Comparison of ENCODE assay signal across 8 cellular contexts in the genomic region with DNA sequence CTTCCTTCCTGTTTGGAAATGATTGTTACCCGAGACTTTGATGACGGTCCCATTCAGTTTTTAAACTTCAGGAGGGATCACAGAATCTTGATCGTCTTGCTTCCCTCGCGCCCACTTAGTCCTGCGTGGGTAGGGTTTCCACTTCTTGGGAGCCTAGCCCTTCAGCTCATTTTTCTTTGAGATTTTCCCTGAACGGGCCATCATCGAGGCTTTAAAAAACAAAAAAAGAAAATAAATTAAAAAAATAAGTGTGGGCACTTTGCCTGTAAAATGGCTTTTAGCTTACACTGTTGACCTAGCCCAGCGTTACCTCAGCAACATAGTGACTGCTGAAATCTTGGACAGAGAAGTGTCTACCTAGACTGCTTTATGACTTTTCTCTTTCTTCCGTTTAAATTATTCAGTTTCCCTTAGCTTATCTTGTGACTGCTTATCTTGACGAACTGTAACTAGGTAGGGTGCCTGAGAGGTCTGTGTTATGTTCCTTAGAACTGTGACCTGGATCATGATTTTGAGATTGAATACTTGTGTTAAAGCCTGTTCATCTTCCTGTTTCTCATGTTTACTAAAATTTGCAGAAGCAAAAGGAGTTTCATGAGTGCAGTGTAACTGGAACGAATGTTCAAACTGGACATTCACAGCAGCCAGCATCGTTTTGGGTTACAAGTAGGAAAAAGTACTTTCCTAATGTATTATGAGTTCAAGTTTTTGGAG. TPM values are rescaled to one million over a fixed set of nuclear protein-coding genes. Genes with fewer than 3 reads are reported as not detected.
DNase-seq lines count a peak whose midpoint lies in the region; ATAC-seq and TF ChIP-seq lines count a peak whose summit lies in the region.

No MANE protein-coding gene starts in this region.

- TSS peak; percentile 44 for BruUV-seq in IMR-90 (replicated peaks; lab: Mats Ljungman, UMichigan)

- H3K56ac ChIP-seq in IMR-90 (ENCODE audit: extremely low read depth, insufficient read depth, low read length), result peak overlapping the region; percentile 84

- WGBS in IMR-90 (ENCODE audit: extremely low coverage in 2 of 2, insufficient read length in 1 of 2), 2 experiments, result 4% methylated on average over 4 of the region's 13 CpGs; no CpG with 5 or more reads in 1 of the 2 experiments
- WGBS in prostate gland, result under 1% methylated on average over 13 of the region's 13 CpGs

- TF ChIP-seq POLR2A in IMR-90 (IDR thresholded peaks at IDR 0.05; ENCODE audit: low read depth, low read length) (no peak), prostate gland (IDR thresholded peaks at IDR 0.05) (no peak)

- H3K4me3 Mint-ChIP-seq in activated T-helper 17 cell treated with anti-CD3 and anti-CD28 coated beads, Interleukin-2, amount 50 U/mL, for 72 hours, result peak overlapping the region; percentile 91

- H3K36me3 Mint-ChIP-seq in activated T-helper 17 cell treated with anti-CD3 and anti-CD28 coated beads, Interleukin-2, amount 50 U/mL, for 72 hours (ENCODE audit: low read depth), result peaks cover 4% of the 10 kb centered on the region

- H3K18ac ChIP-seq in IMR-90 (ENCODE audit: low read depth, low read length), result peak overlapping the region; percentile 15

- peak overlapping the region; percentile 96 for H3K4me2 ChIP-seq in IMR-90 (ENCODE audit: low read depth, low read length)

- no peaks in the 10 kb centered on the region for H4K20me1 ChIP-seq in IMR-90 (ENCODE audit: insufficient read depth, low read length)

- H3K4me1 Mint-ChIP-seq in activated T-helper 17 cell treated with anti-CD3 and anti-CD28 coated beads, Interleukin-2, amount 50 U/mL, for 72 hours, result peaks cover 30% of the 10 kb centered on the region

- peak overlapping the region; percentile 89 for H3K4ac ChIP-seq in IMR-90 (ENCODE audit: low read depth, low read length)

- no peaks in the 10 kb centered on the region; the same call in 1 of the 2 replicates for H3K4me1 ChIP-seq in IMR-90 (ENCODE audit: control insufficient read depth, insufficient read depth, low read length)
- no peaks in the 10 kb centered on the region for H3K4me1 ChIP-seq in cardiac muscle cell (ENCODE audit: low read depth)
- peaks cover 4% of the 10 kb centered on the region for H3K4me1 ChIP-seq in prostate gland (replicated peaks)

- H4K8ac ChIP-seq in IMR-90 (ENCODE audit: low read depth in 2 of 2, low read length in 2 of 2), result peak overlapping the region; percentile 82 to 91

- ATAC-seq in IMR-90 (ENCODE audit: low read depth), result peak; percentile 49
- ATAC-seq in activated T-helper 17 cell treated with anti-CD3 and anti-CD28 coated beads, Interleukin-2, amount 50 U/mL, for 72 hours (replicated peaks), result peak; percentile 37
- no peak for ATAC-seq in HG02610 (IDR thresholded peaks at IDR 0.05; ENCODE audit: unreplicated experiment)

- no peaks in the 10 kb centered on the region for H3K27me3 ChIP-seq in IMR-90 (ENCODE audit: control insufficient read depth, insufficient read depth, low read length)
- no peaks in the 10 kb centered on the region for H3K27me3 ChIP-seq in cardiac muscle cell
- no peaks in the 10 kb centered on the region for H3K27me3 ChIP-seq in prostate gland (replicated peaks; ENCODE audit: insufficient read depth)

- peak overlapping the region; percentile 68 for H2BK5ac ChIP-seq in IMR-90 (ENCODE audit: low read depth, low read length, poor library complexity, severe bottlenecking)

- H3K27ac ChIP-seq in IMR-90 (ENCODE audit: insufficient read depth, low read length) (peak overlapping the region; percentile 78), cardiac muscle cell (peak overlapping the region; percentile 77), prostate gland (peak overlapping the region; percentile 89)

- no peak for TF ChIP-seq RAD21 in IMR-90 (IDR thresholded peaks at IDR 0.05; ENCODE audit: low read length)

- peak overlapping the region; percentile 97 for H2AFZ ChIP-seq in IMR-90 (replicated peaks; ENCODE audit: low read length, poor library complexity)

- peak overlapping the region; percentile 43 for H4K5ac ChIP-seq in IMR-90 (ENCODE audit: low read depth, low read length)

- in situ Hi-C loops in IMR-90 (cut with MboI; ENCODE audit: low sequenced_read_pairs), result no loop called here

- H3K9me3 ChIP-seq in IMR-90 (ENCODE audit: control insufficient read depth, insufficient read depth, low read length) (no peaks in the 10 kb centered on the region), cardiac muscle cell (ENCODE audit: low read depth) (no peaks in the 10 kb centered on the region), prostate gland (no peaks in the 10 kb centered on the region)

- peak overlapping the region; percentile 89 for H2AK9ac ChIP-seq in IMR-90 (replicated peaks; ENCODE audit: low read depth, low read length, poor library complexity)

- CTCF ChIA-PET in IMR-90 (lab: Yijun Ruan, JAX), result no interaction called here

- H3K27ac Mint-ChIP-seq in activated T-helper 17 cell treated with anti-CD3 and anti-CD28 coated beads, Interleukin-2, amount 50 U/mL, for 72 hours, result peak overlapping the region; percentile 92

- H3K36me3 ChIP-seq in IMR-90 (ENCODE audit: control insufficient read depth, insufficient read depth, low read length), result no peaks in the 10 kb centered on the region
- no peaks in the 10 kb centered on the region for H3K36me3 ChIP-seq in cardiac muscle cell
- no peaks in the 10 kb centered on the region for H3K36me3 ChIP-seq in prostate gland

- TF ChIP-seq CTCF in IMR-90 (conservative IDR thresholded peaks at IDR 0.05; ENCODE audit: low read depth, low read length) (no peak), cardiac muscle cell (IDR thresholded peaks at IDR 0.05; ENCODE audit: low read depth, low read length) (no peak), prostate gland (IDR thresholded peaks at IDR 0.05) (no peak)

- peak overlapping the region; percentile 10; the same call in 1 of the 2 replicates for H2AK5ac ChIP-seq in IMR-90 (ENCODE audit: low read depth, low read length)

- no peaks in the 10 kb centered on the region for H3K27me3 Mint-ChIP-seq in activated T-helper 17 cell treated with anti-CD3 and anti-CD28 coated beads, Interleukin-2, amount 50 U/mL, for 72 hours

- DNase-seq in SIG-M5 treated with dmso at 0.1 percent for 504 hours (lab: John Stamatoyannopoulos, UW; ENCODE audit: unreplicated experiment) (peak; percentile 42), SIG-M5 (lab: John Stamatoyannopoulos, UW) (no peak), IMR-90 (peak; percentile 49), cardiac muscle cell (ENCODE audit: low read depth in 1 of 2, low spot score in 1 of 2) (peak; percentile 36 to 39), prostate gland (ENCODE audit: low spot score) (no peak)
- DNase-seq in stimulated activated CD4-positive, alpha-beta T cell treated with anti-CD3 and anti-CD28 coated beads, Interleukin-15, amount 100 ng/mL, for 24 hours, result no peak

- H4K91ac ChIP-seq in IMR-90 (ENCODE audit: insufficient read depth, low read depth, low read length), result no peak overlapping the region

- H3K79me1 ChIP-seq in IMR-90 (ENCODE audit: low read depth in 1 of 2, low read length in 2 of 2), result peaks cover 19 to 37% of the 10 kb centered on the region in 2 experiments

- 0 out of 2 replicates have a peak, but pooled peaks cover 3% of the 10 kb centered on the region for H3K9me1 ChIP-seq in IMR-90 (ENCODE audit: insufficient read depth, low read length)

- peak overlapping the region; percentile 82 for H3K9ac ChIP-seq in IMR-90 (ENCODE audit: low read depth, low read length)

- H2BK20ac ChIP-seq in IMR-90 (ENCODE audit: low read depth, low read length), result no peak overlapping the region

- POLR2A ChIA-PET in IMR-90 (lab: Charles Lee; ENCODE audit: unreplicated experiment), result interaction anchor here (0.5 kb wide), 1 partner anchor 218 kb away, joined by 10 read pairs; no protein-coding TSS in a partner anchor

- dilution Hi-C loops in IMR-90 (cut with HindIII; ENCODE audit: low sequenced_read_pairs, unreplicated experiment), result no loop called here

- no peaks in the 10 kb centered on the region for H3K9me3 Mint-ChIP-seq in activated T-helper 17 cell treated with anti-CD3 and anti-CD28 coated beads, Interleukin-2, amount 50 U/mL, for 72 hours

- no peak overlapping the region for H2BK15ac ChIP-seq in IMR-90 (ENCODE audit: low read depth, low read length)

- peak overlapping the region; percentile 43; the same call in 1 of the 2 replicates for H2BK120ac ChIP-seq in IMR-90 (ENCODE audit: low read depth, low read length)

- peak overlapping the region; percentile 78 for H3K4me3 ChIP-seq in IMR-90 (ENCODE audit: insufficient read depth, low read depth, low read length)
- peak overlapping the region; percentile 98 for H3K4me3 ChIP-seq in cardiac muscle cell
- H3K4me3 ChIP-seq in prostate gland, result peak overlapping the region; percentile 86 to 89

- H3K14ac ChIP-seq in IMR-90 (replicated peaks; ENCODE audit: low read depth, low read length), result peak overlapping the region; percentile 93

- intact Hi-C loops in IMR-90 (cut with micrococcal nuclease), result no loop called here
- intact Hi-C loops in prostate gland (cut with DNase I), result no loop called here

- peak overlapping the region; percentile 88 for H3K23ac ChIP-seq in IMR-90 (ENCODE audit: low read depth, low read length)

RNA-seq across cellular contexts. Expression of gene WWP2, which starts 0.9 kb away (rescaled TPM):
- 12.7 and 14.4 TPM in 2 replicates for total RNA-seq in IMR-90 (2012; rRNA removed)
- polyA plus RNA-seq in IMR-90 (2012; rRNA removed), result 11.8 and 13.7 TPM in 2 replicates
- polyA plus RNA-seq in IMR-90 (2012; cell fraction: cytosol; rRNA removed), result 6.5 and 8.4 TPM in 2 replicates
- polyA plus RNA-seq in IMR-90 (2012; cell fraction: nucleus; rRNA removed; ENCODE audit: low replicate concordance), result 32.2 and 32.7 TPM in 2 replicates
- 10 to 100 TPM; 55.1 to 55.7 TPM for total RNA-seq in activated T-helper 17 cell treated with anti-CD3 and anti-CD28 coated beads, Interleukin-2, amount 50 U/mL, for 72 hours
- 24.8 and 27.8 TPM in 2 replicates for total RNA-seq in cardiac muscle cell
- polyA plus RNA-seq in cardiac muscle cell, result 21.3 and 34.9 TPM in 2 replicates
- total RNA-seq in prostate gland, result 10 to 100 TPM; 30.9 to 66.3 TPM

RNA-seq across cellular contexts. Expression of gene NOB1, which starts 8.3 kb away (rescaled TPM):
- total RNA-seq in IMR-90 (2012; rRNA removed), result 36.4 and 47.0 TPM in 2 replicates
- polyA plus RNA-seq in IMR-90 (2012; rRNA removed), result 58.1 and 63.2 TPM in 2 replicates
- 57.9 and 67.8 TPM in 2 replicates for polyA plus RNA-seq in IMR-90 (2012; cell fraction: cytosol; rRNA removed)
- 25.7 and 35.4 TPM in 2 replicates for polyA plus RNA-seq in IMR-90 (2012; cell fraction: nucleus; rRNA removed; ENCODE audit: low replicate concordance)
- total RNA-seq in activated T-helper 17 cell treated with anti-CD3 and anti-CD28 coated beads, Interleukin-2, amount 50 U/mL, for 72 hours, result 10 to 100 TPM; 92.0 to 95.9 TPM
- 19.9 and 34.0 TPM in 2 replicates for total RNA-seq in cardiac muscle cell
- polyA plus RNA-seq in cardiac muscle cell, result 26.8 and 35.3 TPM in 2 replicates
- total RNA-seq in prostate gland, result 10 to 100 TPM; 29.8 to 44.1 TPM

RNA-seq across cellular contexts. Expression of gene NQO1, which starts 36.6 kb away (rescaled TPM):
- total RNA-seq in IMR-90 (2012; rRNA removed), result 404 and 426 TPM in 2 replicates
- 266 and 304 TPM in 2 replicates for polyA plus RNA-seq in IMR-90 (2012; rRNA removed)
- 178 and 231 TPM in 2 replicates for polyA plus RNA-seq in IMR-90 (2012; cell fraction: cytosol; rRNA removed)
- 57.1 and 94.2 TPM in 2 replicates for polyA plus RNA-seq in IMR-90 (2012; cell fraction: nucleus; rRNA removed; ENCODE audit: low replicate concordance)
- 10 to 100 TPM; 14.2 to 22.3 TPM for total RNA-seq in activated T-helper 17 cell treated with anti-CD3 and anti-CD28 coated beads, Interleukin-2, amount 50 U/mL, for 72 hours
- 2.1 and 6.2 TPM in 2 replicates for total RNA-seq in cardiac muscle cell
- polyA plus RNA-seq in cardiac muscle cell, result 7.1 and 10.8 TPM in 2 replicates
- total RNA-seq in prostate gland, result 10 to 100 TPM; 25.2 to 43.9 TPM

Comparison
In these comparisons a context has a peak if more than half of its experiments do, and no peak if none do; other contexts are left out.
1. DNase-seq: peak in SIG-M5 treated with dmso at 0.1 percent for 504 hours (single experiment), IMR-90 (single experiment) and cardiac muscle cell (2 of 2); none in SIG-M5 (single experiment), prostate gland (single experiment) and stimulated activated CD4-positive, alpha-beta T cell treated with anti-CD3 and anti-CD28 coated beads, Interleukin-15, amount 100 ng/mL, for 24 hours (single experiment).
2. Peak in every context shown above with its lines, with median percentiles within 50 percentile points of each other: H3K27ac ChIP-seq and H3K4me3 ChIP-seq.